In genomic region chr13:37143901-37144300, GRCh38 we compare ENCODE assay signal across 34 cellular contexts. TPM values are rescaled to one million over a fixed set of nuclear protein-coding genes. Genes with fewer than 3 reads are reported as not detected.
DNase-seq lines count a peak whose midpoint lies in the region; ATAC-seq and TF ChIP-seq lines count a peak whose summit lies in the region.
"Had no signal": no experiment of that assay in that cellular context is flagged by ENCODE, and none has a peak within 500 bp of the region (broad histone marks: within the 10 kb centered on the region; RNA-seq: fewer than 3 reads in every experiment).

No MANE protein-coding gene starts in this region.

- intact Hi-C loops in CD14-positive monocyte (cut with micrococcal nuclease), result no loop called here

- no peak overlapping the region for H3K27ac Mint-ChIP-seq in CD14-positive monocyte
- H3K27ac Mint-ChIP-seq: activated CD4-positive, alpha-beta T cell treated with anti-CD3 and anti-CD28 coated beads for 36 hours; activated CD8-positive, alpha-beta T cell treated with anti-CD3 and anti-CD28 coated beads, Interleukin-2, amount 10 ng/mL, durations not matched to agents 7 days and 5 days; activated naive CD8-positive, alpha-beta T cell; naive thymus-derived CD8-positive, alpha-beta T cell had no signal

- no peak overlapping the region for H3K4me3 ChIP-seq in HEK293 (ENCODE audit: low read depth, low read length)
- H3K4me3 ChIP-seq in fibroblast of mammary gland (ENCODE audit: control insufficient read depth, low read depth, low read length), result no peak overlapping the region
- H3K4me3 ChIP-seq in osteoblast (ENCODE audit: insufficient read depth, low read length), result no peak overlapping the region
- H3K4me3 ChIP-seq: body of pancreas, colonic mucosa, HAP-1, K562, ovary, spleen, tibial nerve had no signal

- ATAC-seq in GM18873 (IDR thresholded peaks at IDR 0.05; ENCODE audit: low FRiP score, unreplicated experiment), result no peak
- ATAC-seq: activated CD4-positive, alpha-beta T cell treated with anti-CD3 and anti-CD28 coated beads for 36 hours; activated CD8-positive, alpha-beta T cell treated with anti-CD3 and anti-CD28 coated beads, Interleukin-2, amount 10 ng/mL, durations not matched to agents 7 days and 5 days; body of pancreas; K562; naive thymus-derived CD8-positive, alpha-beta T cell had no signal

- no peaks in the 10 kb centered on the region for H3K79me2 ChIP-seq in osteoblast (ENCODE audit: insufficient read depth, low read length)

- H3K36me3 Mint-ChIP-seq in CD14-positive monocyte, result no peaks in the 10 kb centered on the region
- H3K36me3 Mint-ChIP-seq: activated naive CD8-positive, alpha-beta T cell; naive thymus-derived CD8-positive, alpha-beta T cell had no signal

- peak overlapping the region; percentile 21 for H2AFZ ChIP-seq in osteoblast (ENCODE audit: low read length)

- CTCF ChIA-PET in HEK293 (lab: Yijun Ruan, JAX), result interaction anchor here (0.7 kb wide), 1 partner anchor 355 kb away, joined by 3 read pairs; no protein-coding TSS in a partner anchor

- H3K4me1 Mint-ChIP-seq in CD14-positive monocyte, result no peaks in the 10 kb centered on the region
- H3K4me1 Mint-ChIP-seq: activated CD4-positive, alpha-beta T cell treated with anti-CD3 and anti-CD28 coated beads for 36 hours; naive thymus-derived CD8-positive, alpha-beta T cell had no signal

- H3K27me3 ChIP-seq in osteoblast (ENCODE audit: insufficient read depth, low read length), result no peaks in the 10 kb centered on the region
- H3K27me3 ChIP-seq: body of pancreas, colonic mucosa, ovary, spleen, tibial nerve had no signal

- H3K9me3 Mint-ChIP-seq in CD14-positive monocyte, result peaks cover 0 to 2% (median 0%) of the 10 kb centered on the region in 7 donors

- H3K36me3 ChIP-seq in HEK293 (ENCODE audit: control insufficient read depth in 2 of 2, insufficient read depth in 1 of 2, low read length in 2 of 2) (no peaks in the 10 kb centered on the region), osteoblast (ENCODE audit: insufficient read depth, low read length) (no peaks in the 10 kb centered on the region)
- H3K36me3 ChIP-seq: colonic mucosa, HAP-1, ovary, spleen, tibial nerve had no signal

- TF ChIP-seq CTCF in HEK293 (tag by site-specific recombination; IDR thresholded peaks at IDR 0.05) (no peak), fibroblast of mammary gland (conservative IDR thresholded peaks at IDR 0.05; ENCODE audit: control insufficient read depth, insufficient read depth, low read depth, low read length) (no peak), osteoblast (IDR thresholded peaks at IDR 0.05; ENCODE audit: extremely low read depth, low read depth, low read length) (no peak), CD14-positive monocyte (IDR thresholded peaks at IDR 0.05) (no peak)

- POLR2A ChIA-PET in HEK293 (lab: Yijun Ruan, JAX), result no interaction called here

- DNase-seq in astrocyte of the hippocampus (ENCODE audit: low read depth, low spot score) (peak; percentile 66), fibroblast of mammary gland (ENCODE audit: low read depth) (peak; percentile 90), osteoblast (ENCODE audit: insufficient read length, low spot score, missing footprints) (no peak), CD14-positive monocyte (ENCODE audit: low spot score) (no peak), hypothalamus (lab: John Stamatoyannopoulos, UW) (no peak)
- DNase-seq: ACHN; activated CD4-positive, alpha-beta T cell treated with anti-CD3 and anti-CD28 coated beads for 36 hours; activated CD8-positive, alpha-beta T cell treated with anti-CD3 and anti-CD28 coated beads, Interleukin-2, amount 10 ng/mL, durations not matched to agents 7 days and 5 days; activated effector memory CD4-positive, alpha-beta T cell treated with Interleukin-2 at 50 U/mL for 16 hours; body of pancreas; colonic mucosa; DMS53; GF-D8; kidney; midbrain; MM.1S; naive thymus-derived CD8-positive, alpha-beta T cell; NCI-H1417 treated with DMSO at 0.1 percent for 48 hours; ovary; retina; RPMI8226; spleen had no signal

- H3K27me3 Mint-ChIP-seq in CD14-positive monocyte (ENCODE audit: low read depth in 3 of 3), result no peaks in the 10 kb centered on the region
- H3K27me3 Mint-ChIP-seq: activated CD4-positive, alpha-beta T cell treated with anti-CD3 and anti-CD28 coated beads for 36 hours had no signal

- no peak overlapping the region for H3K4me3 Mint-ChIP-seq in CD14-positive monocyte
- H3K4me3 Mint-ChIP-seq: activated CD4-positive, alpha-beta T cell treated with anti-CD3 and anti-CD28 coated beads for 36 hours; activated CD8-positive, alpha-beta T cell treated with anti-CD3 and anti-CD28 coated beads, Interleukin-2, amount 10 ng/mL, durations not matched to agents 7 days and 5 days; activated naive CD8-positive, alpha-beta T cell; naive thymus-derived CD8-positive, alpha-beta T cell had no signal

- H4K20me1 ChIP-seq in osteoblast (ENCODE audit: insufficient read depth, low read length), result no peaks in the 10 kb centered on the region

- H3K4me2 ChIP-seq in osteoblast (ENCODE audit: insufficient read depth, low read length), result no peak overlapping the region

- H3K9me3 ChIP-seq in HEK293 (ENCODE audit: control insufficient read depth, insufficient read depth, low read depth, low read length) (no peaks in the 10 kb centered on the region), osteoblast (ENCODE audit: low read depth, low read length) (no peaks in the 10 kb centered on the region)
- H3K9me3 ChIP-seq: body of pancreas, colonic mucosa, HAP-1, ovary, spleen, tibial nerve had no signal

- H3K4me1 ChIP-seq in HEK293 (ENCODE audit: control insufficient read depth, insufficient read depth, low read length) (peaks cover 6% of the 10 kb centered on the region; the same call in 1 of the 2 replicates), osteoblast (ENCODE audit: insufficient read depth, low read length) (peaks cover 16% of the 10 kb centered on the region)
- H3K4me1 ChIP-seq: body of pancreas, colonic mucosa, HAP-1, spleen had no signal

- H3K27ac ChIP-seq in HEK293 (ENCODE audit: extremely low read depth, low read depth, low read length) (peak overlapping the region; percentile 28; the same call in 1 of the 2 replicates), osteoblast (ENCODE audit: low read depth, low read length) (peak overlapping the region; percentile 52)
- H3K27ac ChIP-seq: body of pancreas, colonic mucosa, ovary, spleen, tibial nerve had no signal

TF ChIP-seq in HEK293, 187 proteins besides CTCF, POLR2A, EP300 and RAD21:
- no peak for TF ChIP-seq ZSCAN30 (tag by site-specific recombination; IDR thresholded peaks at IDR 0.05)
- TF ChIP-seq IKZF3 (tag by site-specific recombination; IDR thresholded peaks at IDR 0.05), result no peak
- TF ChIP-seq ZNF610 (tag by site-specific recombination; IDR thresholded peaks at IDR 0.05; ENCODE audit: borderline replicate concordance), result no peak
- 0 out of 2 replicates have a peak, but pooled peaks have one; percentile 45 for TF ChIP-seq ZXDB (tag by site-specific recombination; IDR thresholded peaks at IDR 0.05)
- TF ChIP-seq, protein P1, sequence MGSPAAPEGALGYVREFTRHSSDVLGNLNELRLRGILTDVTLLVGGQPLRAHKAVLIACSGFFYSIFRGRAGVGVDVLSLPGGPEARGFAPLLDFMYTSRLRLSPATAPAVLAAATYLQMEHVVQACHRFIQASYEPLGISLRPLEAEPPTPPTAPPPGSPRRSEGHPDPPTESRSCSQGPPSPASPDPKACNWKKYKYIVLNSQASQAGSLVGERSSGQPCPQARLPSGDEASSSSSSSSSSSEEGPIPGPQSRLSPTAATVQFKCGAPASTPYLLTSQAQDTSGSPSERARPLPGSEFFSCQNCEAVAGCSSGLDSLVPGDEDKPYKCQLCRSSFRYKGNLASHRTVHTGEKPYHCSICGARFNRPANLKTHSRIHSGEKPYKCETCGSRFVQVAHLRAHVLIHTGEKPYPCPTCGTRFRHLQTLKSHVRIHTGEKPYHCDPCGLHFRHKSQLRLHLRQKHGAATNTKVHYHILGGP (tag by site-specific recombination; IDR thresholded peaks at IDR 0.05), result 0 out of 2 replicates have a peak, but pooled peaks have one; percentile 12
- TF ChIP-seq ZNF248 (tag by site-specific recombination; IDR thresholded peaks at IDR 0.05), result no peak
- TF ChIP-seq PRDM6 (tag by site-specific recombination; IDR thresholded peaks at IDR 0.05), result peak; percentile 28; the same call in 1 of the 2 replicates
- TF ChIP-seq FEZF1 (tag by site-specific recombination; IDR thresholded peaks at IDR 0.05), result peak; percentile 85
- TF ChIP-seq KLF8 (tag by site-specific recombination; IDR thresholded peaks at IDR 0.05), result no peak
- no peak for TF ChIP-seq EGR2 (tag by site-specific recombination; IDR thresholded peaks at IDR 0.05; ENCODE audit: low read depth)
- no peak for TF ChIP-seq ZNF548 (tag by site-specific recombination; IDR thresholded peaks at IDR 0.05)
- peak; percentile 49; the same call in 1 of the 2 replicates for TF ChIP-seq ZNF843 (tag by site-specific recombination; IDR thresholded peaks at IDR 0.05)
- peak; percentile 70 for TF ChIP-seq ZNF366 (tag by site-specific recombination; conservative IDR thresholded peaks at IDR 0.05)

RNA-seq across cellular contexts. Expression of gene CSNK1A1L, which starts 38.4 kb away (rescaled TPM):
- not detected in 2 replicates for total RNA-seq in osteoblast
- under 1 TPM in 1 of 2 donors, not detected in 1; 0.07 TPM for polyA plus RNA-seq in CD14-positive monocyte
- total RNA-seq: activated CD4-positive, alpha-beta T cell treated with anti-CD3 and anti-CD28 coated beads for 36 hours; activated CD8-positive, alpha-beta T cell treated with anti-CD3 and anti-CD28 coated beads, Interleukin-2, amount 10 ng/mL, durations not matched to agents 7 days and 5 days; body of pancreas; colonic mucosa; HT-29; K562; kidney; liver; naive thymus-derived CD8-positive, alpha-beta T cell; NCI-H460; ovary; SK-MEL-5; spleen; T-helper 2 cell treated with Interferon-gamma antibody and Interleukin-4, amounts not matched to agents 100 ng/mL and 5 ng/mL, for 36 hours; tibial nerve had no signal
- polyA plus RNA-seq: BJ; K562; liver; naive thymus-derived CD8-positive, alpha-beta T cell; ovary; spleen had no signal

Comparison
In these comparisons a context has a peak if more than half of its experiments do, and no peak if none do; other contexts are left out.
1. DNase-seq: peak in astrocyte of the hippocampus (single experiment) and fibroblast of mammary gland (single experiment); none in osteoblast (single experiment), CD14-positive monocyte (single experiment) and hypothalamus (0 of 51).